In the genomic region with DNA sequence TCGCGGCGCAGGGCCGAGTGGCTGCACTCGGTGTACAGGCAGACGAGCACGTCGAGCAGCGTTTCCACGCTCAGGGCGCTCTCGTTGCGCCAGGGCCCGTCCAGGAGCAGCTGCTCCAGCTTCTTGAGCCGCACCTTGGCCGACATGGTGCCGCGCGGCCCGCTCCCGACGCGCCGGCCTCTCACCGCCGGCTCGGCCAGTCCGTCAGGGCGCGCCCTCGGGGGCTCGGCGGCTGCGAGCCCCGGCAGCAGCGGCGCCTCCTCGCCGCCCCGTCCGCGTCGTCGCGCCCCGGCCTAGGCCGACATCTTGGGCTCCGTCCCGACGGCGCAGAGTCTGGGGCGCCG, we compare ENCODE assay signal across 8 cellular contexts. TPM values are rescaled to one million over a fixed set of nuclear protein-coding genes. Genes with fewer than 3 reads are reported as not detected.
DNase-seq lines count a peak whose midpoint lies in the region; ATAC-seq lines count a peak whose summit lies in the region.

No MANE protein-coding gene starts in this region.

- H2AK5ac ChIP-seq in neuronal stem cell (ENCODE audit: low read depth, low read length): peak overlapping the region; percentile 94

- H3K27ac ChIP-seq in neuronal stem cell (replicated peaks; ENCODE audit: low read length): peak overlapping the region; percentile 72

- peak overlapping the region; percentile 53 for H3K4ac ChIP-seq in neuronal stem cell (ENCODE audit: low read length)

- H3K36me3 ChIP-seq in neuronal stem cell (replicated peaks in 1 of 2; ENCODE audit: control insufficient read depth in 2 of 2, insufficient read depth in 2 of 2, low read length in 2 of 2): peaks cover 2 to 17% of the 10 kb centered on the region in 2 donors

- H3K9me3 ChIP-seq in neuronal stem cell (replicated peaks in 1 of 2; ENCODE audit: control insufficient read depth in 2 of 2, insufficient read depth in 1 of 2, low read depth in 1 of 2, low read length in 2 of 2): no peaks in the 10 kb centered on the region

- peak; percentile 38 for ATAC-seq in GM19455 (IDR thresholded peaks at IDR 0.05; ENCODE audit: unreplicated experiment)
- ATAC-seq in esophagus mucosa: peak; percentile 6
- ATAC-seq in HG02678 (IDR thresholded peaks at IDR 0.05; ENCODE audit: unreplicated experiment): no peak

- H3K23ac ChIP-seq in neuronal stem cell (ENCODE audit: low read depth, low read length, poor library complexity): peak overlapping the region; percentile 97

- H3K79me1 ChIP-seq in neuronal stem cell (ENCODE audit: low read depth, low read length): peaks cover 10% of the 10 kb centered on the region

- H2BK15ac ChIP-seq in neuronal stem cell (ENCODE audit: low read length): peak overlapping the region; percentile 67

- peaks cover 2 to 7% of the 10 kb centered on the region in 2 donors for H3K4me1 ChIP-seq in neuronal stem cell (ENCODE audit: control insufficient read depth in 2 of 2, insufficient read depth in 1 of 2, low read depth in 1 of 2, low read length in 2 of 2)

- DNase-seq in NCI-H526 treated with DMSO at 0.1 percent for 48 hours (lab: John Stamatoyannopoulos, UW) (peak; percentile 52), neuronal stem cell (ENCODE audit: low spot score) (no peak), kidney tubule cell (ENCODE audit: low spot score) (no peak)
- no peak for DNase-seq in effector CD8-positive, alpha-beta T cell (lab: John Stamatoyannopoulos, UW)
- no peak for DNase-seq in stimulated activated CD4-positive, alpha-beta T cell treated with anti-CD3 and anti-CD28 coated beads, Interleukin-4, amount 100 ng/mL, for 4 hours

- H3K14ac ChIP-seq in neuronal stem cell (ENCODE audit: low read length): peak overlapping the region; percentile 47

- no peak overlapping the region for H2BK120ac ChIP-seq in neuronal stem cell (ENCODE audit: low read depth, low read length)

- no peak overlapping the region for H4K91ac ChIP-seq in neuronal stem cell (ENCODE audit: low read depth, low read length, poor library complexity)

- H4K8ac ChIP-seq in neuronal stem cell (ENCODE audit: low read depth, low read length): no peak overlapping the region

- H3K4me3 ChIP-seq in neuronal stem cell (ENCODE audit: low read length in 2 of 2): peak overlapping the region; percentile 99 to 100

- H2BK12ac ChIP-seq in neuronal stem cell (ENCODE audit: low read length): peak overlapping the region; percentile 94

- H3K27me3 ChIP-seq in neuronal stem cell (ENCODE audit: control insufficient read depth in 3 of 3, insufficient read depth in 3 of 3, low read depth in 1 of 3, low read length in 3 of 3): no peaks in the 10 kb centered on the region

- peak overlapping the region; percentile 80 for H3K4me2 ChIP-seq in neuronal stem cell (ENCODE audit: insufficient read depth, low read length, poor library complexity, severe bottlenecking)

- peak overlapping the region; percentile 90 for H2BK5ac ChIP-seq in neuronal stem cell (ENCODE audit: low read length)

- peak overlapping the region; percentile 95 for H3K18ac ChIP-seq in neuronal stem cell (ENCODE audit: low read length)

- H2AFZ ChIP-seq in neuronal stem cell (ENCODE audit: low read length): peak overlapping the region; percentile 83

- peak overlapping the region; percentile 99 for H3K9ac ChIP-seq in neuronal stem cell (ENCODE audit: low read depth, low read length, poor library complexity)

- no CpG with 5 or more reads among the region's 53 CpGs for WGBS in neuronal stem cell (ENCODE audit: extremely low coverage in 2 of 2, insufficient read length in 2 of 2, insufficient replicate concordance in 1 of 2), 2 donors

RNA-seq across cellular contexts. Expression of a gene that starts 0.3 kb away (rescaled TPM):
- total RNA-seq in esophagus mucosa: 48.5 TPM
- 44.7 TPM for polyA plus RNA-seq in neuronal stem cell (2013, experiment 1 of 2)
- polyA plus RNA-seq in neuronal stem cell (2013, experiment 2 of 2): 45.1 TPM

RNA-seq across cellular contexts. Expression of a gene that starts 27.0 kb away (rescaled TPM):
- not detected for total RNA-seq in esophagus mucosa
- polyA plus RNA-seq in neuronal stem cell (2013, experiment 1 of 2): not detected
- polyA plus RNA-seq in neuronal stem cell (2013, experiment 2 of 2): not detected

RNA-seq across cellular contexts. Expression of a gene that starts 37.5 kb away (rescaled TPM):
- 0.20 TPM for total RNA-seq in esophagus mucosa
- polyA plus RNA-seq in neuronal stem cell (2013, experiment 1 of 2): not detected
- not detected for polyA plus RNA-seq in neuronal stem cell (2013, experiment 2 of 2)
